ENCODE assay signal across 9 cellular contexts in genomic region chr11:92109476-92109875, GRCh38.
"Had no signal": no experiment of that assay in that cellular context is flagged by ENCODE, and none has a peak within 500 bp of the region (broad histone marks: within the 10 kb centered on the region; RNA-seq: fewer than 3 reads in every experiment).

No MANE protein-coding gene starts in this region.

- FAIRE-seq: HepG2 had no signal

- H2AFZ ChIP-seq: GM23248 had no signal

- H3K9ac ChIP-seq: GM23248 had no signal

- H3K27ac Mint-ChIP-seq: HFFc6, IgD-negative memory B cell had no signal

- H3K4me1 ChIP-seq: HAP-1 had no signal

- H3K27me3 Mint-ChIP-seq: IgD-negative memory B cell had no signal

- H3K27ac ChIP-seq: GM23248, HL-60 had no signal

- ATAC-seq: HCT116, HepG2 had no signal

- H3K9me3 ChIP-seq: HAP-1 had no signal

- H3K4me3 ChIP-seq: GM23248, HAP-1 had no signal

- DNase-seq: GM23248, H7, HFFc6, KBM-7 had no signal

- H3K4me1 Mint-ChIP-seq: IgD-negative memory B cell had no signal

- H3K36me3 ChIP-seq: HAP-1 had no signal

- H3K4me3 Mint-ChIP-seq: HFFc6, IgD-negative memory B cell had no signal
